ENCODE assay signal across 11 cellular contexts in the genomic region with DNA sequence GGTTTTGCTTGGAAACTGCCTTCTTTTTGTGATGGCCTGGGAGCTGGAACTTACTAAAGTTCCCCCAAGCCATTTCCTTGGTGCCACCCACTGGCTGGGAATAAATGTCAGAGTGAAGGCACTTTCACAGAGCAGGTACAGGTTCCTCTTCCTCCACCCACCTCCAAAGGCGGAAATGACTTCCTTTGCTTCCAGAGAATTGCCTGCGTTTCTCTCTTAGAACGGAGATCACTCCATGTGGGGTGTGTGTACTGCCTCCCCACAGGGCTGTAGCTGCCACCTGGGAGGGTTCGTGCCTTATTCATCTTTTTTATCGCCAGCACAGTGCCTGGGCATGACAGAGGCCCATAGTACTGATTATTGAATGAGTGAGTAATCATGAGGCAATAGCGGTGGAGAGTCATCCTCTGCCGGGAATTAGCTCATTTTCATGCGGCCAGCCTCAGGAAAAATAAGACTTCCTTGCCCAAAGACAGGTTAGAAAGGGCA. TPM values are rescaled to one million over a fixed set of nuclear protein-coding genes. Genes with fewer than 3 reads are reported as not detected.
DNase-seq lines count a peak whose midpoint lies in the region; ATAC-seq and TF ChIP-seq lines count a peak whose summit lies in the region.
"Had no signal": no experiment of that assay in that cellular context is flagged by ENCODE, and none has a peak within 500 bp of the region (broad histone marks: within the 10 kb centered on the region; RNA-seq: fewer than 3 reads in every experiment).

No MANE protein-coding gene starts in this region.

- DNase-seq in BJ (ENCODE audit: low read depth) = peak; percentile 38
- peak; percentile 79 for DNase-seq in choroid plexus epithelial cell (ENCODE audit: low read depth)
- peak; percentile 29 for DNase-seq in lung (ENCODE audit: low spot score)
- DNase-seq in CD8-positive, alpha-beta T cell = no peak
- DNase-seq in uterus = no peak
- DNase-seq in SIG-M5 (lab: John Stamatoyannopoulos, UW) = no peak
- DNase-seq: activated naive CD8-positive, alpha-beta T cell treated with anti-CD3 and anti-CD28 coated beads, Interleukin-2, amount 10 ng/mL, durations not matched to agents 7 days and 5 days; stimulated activated CD4-positive, alpha-beta T cell treated with anti-CD3 and anti-CD28 coated beads, Interleukin-12 subunit alpha, Interleukin-12 subunit beta, amount 100 ng/mL, for 4 hours had no signal

- H3K4me1 ChIP-seq in lung (ENCODE audit: control insufficient read depth in 2 of 2, insufficient read depth in 2 of 2, low read length in 2 of 2) = peaks cover 3 to 9% of the 10 kb centered on the region in 2 donors
- H3K4me1 ChIP-seq in CD8-positive, alpha-beta T cell (ENCODE audit: insufficient read depth, low read length) = no peaks in the 10 kb centered on the region
- no peaks in the 10 kb centered on the region for H3K4me1 ChIP-seq in uterus
- H3K4me1 ChIP-seq: tibial nerve had no signal

- TF ChIP-seq CTCF in BJ (IDR thresholded peaks at IDR 0.05; ENCODE audit: insufficient read depth, low read depth, low read length) (no peak), choroid plexus epithelial cell (conservative IDR thresholded peaks at IDR 0.05; ENCODE audit: low read depth, low read length) (no peak), lung (IDR thresholded peaks at IDR 0.05; ENCODE audit: control extremely low read depth, extremely low read depth) (no peak), uterus (IDR thresholded peaks at IDR 0.05) (no peak)
- no peak for TF ChIP-seq CTCF in CD8-positive, alpha-beta T cell (IDR thresholded peaks at IDR 0.05)

- CTCF ChIA-PET in BJ (lab: Yijun Ruan, JAX) = interaction anchor here (0.8 to 0.9 kb wide), 2 partner anchors 27 to 32 kb away, joined by 3 read pairs; a partner anchor contains a TSS
- CTCF ChIA-PET in CD8-positive, alpha-beta T cell (lab: Charles Lee) = interaction anchor here (1.0 to 1.1 kb wide), 2 partner anchors 32 to 39 kb away, joined by 3 to 4 read pairs; a partner anchor contains a TSS

- no peaks in the 10 kb centered on the region for H3K36me3 ChIP-seq in BJ (ENCODE audit: control insufficient read depth, insufficient read depth, low read length)
- H3K36me3 ChIP-seq in KOPT-K1 (ENCODE audit: insufficient read depth, low read length) = no peaks in the 10 kb centered on the region
- H3K36me3 ChIP-seq in lung (ENCODE audit: control insufficient read depth in 2 of 2, insufficient read depth in 2 of 2, low read length in 2 of 2) = no peaks in the 10 kb centered on the region
- no peaks in the 10 kb centered on the region for H3K36me3 ChIP-seq in CD8-positive, alpha-beta T cell (ENCODE audit: insufficient read depth, low read length)
- no peaks in the 10 kb centered on the region for H3K36me3 ChIP-seq in uterus

- no peak overlapping the region for H3K4me3 Mint-ChIP-seq in CD8-positive, alpha-beta T cell
- H3K4me3 Mint-ChIP-seq: activated naive CD8-positive, alpha-beta T cell treated with anti-CD3 and anti-CD28 coated beads, Interleukin-2, amount 10 ng/mL, durations not matched to agents 7 days and 5 days had no signal

- H3K27me3 Mint-ChIP-seq in CD8-positive, alpha-beta T cell (ENCODE audit: low read depth) = no peaks in the 10 kb centered on the region
- H3K27me3 Mint-ChIP-seq: activated naive CD8-positive, alpha-beta T cell treated with anti-CD3 and anti-CD28 coated beads, Interleukin-2, amount 10 ng/mL, durations not matched to agents 7 days and 5 days had no signal

- H3K9me3 Mint-ChIP-seq in CD8-positive, alpha-beta T cell = no peaks in the 10 kb centered on the region
- H3K9me3 Mint-ChIP-seq: activated naive CD8-positive, alpha-beta T cell treated with anti-CD3 and anti-CD28 coated beads, Interleukin-2, amount 10 ng/mL, durations not matched to agents 7 days and 5 days had no signal

- ATAC-seq in lung (ENCODE audit: insufficient read depth, low FRiP score) (peak; percentile 42), GM18502 (IDR thresholded peaks at IDR 0.05; ENCODE audit: poor library complexity, unreplicated experiment) (no peak)
- no peak for ATAC-seq in CD8-positive, alpha-beta T cell

- H3K4me1 Mint-ChIP-seq in CD8-positive, alpha-beta T cell (ENCODE audit: low read depth) = no peaks in the 10 kb centered on the region
- H3K4me1 Mint-ChIP-seq: activated naive CD8-positive, alpha-beta T cell treated with anti-CD3 and anti-CD28 coated beads, Interleukin-2, amount 10 ng/mL, durations not matched to agents 7 days and 5 days had no signal

- no peak for TF ChIP-seq POLR2A in uterus (IDR thresholded peaks at IDR 0.05)

- H3K4me3 ChIP-seq in BJ (ENCODE audit: low read depth, low read length) (no peak overlapping the region), choroid plexus epithelial cell (ENCODE audit: low read depth, low read length) (no peak overlapping the region), lung (no peak overlapping the region), uterus (no peak overlapping the region)
- no peak overlapping the region for H3K4me3 ChIP-seq in CD8-positive, alpha-beta T cell (ENCODE audit: low read depth, low read length)
- H3K4me3 ChIP-seq: tibial nerve had no signal

- no peak overlapping the region for H3K27ac Mint-ChIP-seq in CD8-positive, alpha-beta T cell
- H3K27ac Mint-ChIP-seq: activated naive CD8-positive, alpha-beta T cell treated with anti-CD3 and anti-CD28 coated beads, Interleukin-2, amount 10 ng/mL, durations not matched to agents 7 days and 5 days had no signal

- POLR2A ChIA-PET in BJ (lab: Charles Lee) = no interaction called here
- POLR2A ChIA-PET in CD8-positive, alpha-beta T cell (lab: Charles Lee) = no interaction called here

- intact Hi-C loops in CD8-positive, alpha-beta T cell (cut with DNase I, micrococcal nuclease) = no loop called here
- intact Hi-C loops in uterus (cut with DNase I; ENCODE audit: low total_unique reads) = no loop called here

- H3K9me3 ChIP-seq in KOPT-K1 (ENCODE audit: insufficient read depth, low read length, poor library complexity, severe bottlenecking) = no peaks in the 10 kb centered on the region
- no peaks in the 10 kb centered on the region for H3K9me3 ChIP-seq in lung (ENCODE audit: control insufficient read depth in 2 of 2, insufficient read depth in 1 of 2, low read length in 1 of 2)
- no peaks in the 10 kb centered on the region for H3K9me3 ChIP-seq in CD8-positive, alpha-beta T cell (ENCODE audit: low read length)
- H3K9me3 ChIP-seq in uterus = no peaks in the 10 kb centered on the region
- H3K9me3 ChIP-seq: tibial nerve had no signal

- H3K27ac ChIP-seq in KOPT-K1 (ENCODE audit: low read depth, low read length, poor library complexity, severe bottlenecking) = peak overlapping the region; percentile 83
- peak overlapping the region in 1 of 2 donors; percentile 70 for H3K27ac ChIP-seq in lung (ENCODE audit: low read depth in 1 of 2, low read length in 1 of 2)
- H3K27ac ChIP-seq in CD8-positive, alpha-beta T cell (ENCODE audit: low read depth, low read length) = no peak overlapping the region
- no peak overlapping the region for H3K27ac ChIP-seq in uterus
- H3K27ac ChIP-seq: tibial nerve had no signal

- no peaks in the 10 kb centered on the region for H3K27me3 ChIP-seq in BJ (ENCODE audit: control insufficient read depth, insufficient read depth, low read length)
- H3K27me3 ChIP-seq in lung (ENCODE audit: control insufficient read depth, insufficient read depth) = no peaks in the 10 kb centered on the region
- no peaks in the 10 kb centered on the region for H3K27me3 ChIP-seq in CD8-positive, alpha-beta T cell (ENCODE audit: insufficient read depth, low read length)
- no peaks in the 10 kb centered on the region for H3K27me3 ChIP-seq in uterus
- H3K27me3 ChIP-seq: tibial nerve had no signal

- peaks cover 19% of the 10 kb centered on the region for H3K36me3 Mint-ChIP-seq in CD8-positive, alpha-beta T cell
- H3K36me3 Mint-ChIP-seq: activated naive CD8-positive, alpha-beta T cell treated with anti-CD3 and anti-CD28 coated beads, Interleukin-2, amount 10 ng/mL, durations not matched to agents 7 days and 5 days had no signal

- 72 to 91% methylated on average over 8 of the region's 8 CpGs for WGBS in lung, 2 donors

RNA-seq across cellular contexts. Expression of a gene that starts 32.2 kb away (rescaled TPM):
- polyA plus RNA-seq in BJ (2011; rRNA removed) = 1.8 and 2.3 TPM in 2 replicates
- 1.3 and 1.9 TPM in 2 replicates for polyA minus RNA-seq in BJ (2011; rRNA and poly(A)+ RNA removed)
- total RNA-seq in lung = 10 to 100 TPM; 24.0 to 37.5 TPM
- 10 to 100 TPM in 1 of 2 donors, 1 to 10 TPM in 1; 5.1 to 14.0 TPM for polyA plus RNA-seq in lung
- 1 to 10 TPM; 2.5 to 4.0 TPM for total RNA-seq in CD8-positive, alpha-beta T cell
- total RNA-seq in uterus = 1 to 10 TPM in 3 of 4 donors, under 1 TPM in 1; under 0.01 to 2.6 (median 1.8) TPM

RNA-seq across cellular contexts. Expression of a gene that starts 59.2 kb away (rescaled TPM):
- polyA plus RNA-seq in BJ (2011; rRNA removed) (128 and 161 TPM in 2 replicates), lung (10 to 100 TPM; 26.0 to 70.5 TPM)
- 97.8 and 154 TPM in 2 replicates for polyA minus RNA-seq in BJ (2011; rRNA and poly(A)+ RNA removed)
- total RNA-seq in lung (100 to 1,000 TPM in 1 of 2 donors, 10 to 100 TPM in 1; 92.5 to 101 TPM), uterus (100 to 1,000 TPM in 1 of 4 donors, 10 to 100 TPM in 3; 29.7 to 120 (median 65.3) TPM)
- total RNA-seq in CD8-positive, alpha-beta T cell = 10 to 100 TPM; 26.2 to 28.8 TPM

RNA-seq across cellular contexts. Expression of a gene that starts 59.2 kb away (rescaled TPM):
- polyA plus RNA-seq in BJ (2011; rRNA removed) = 59.2 and 60.7 TPM in 2 replicates
- polyA minus RNA-seq in BJ (2011; rRNA and poly(A)+ RNA removed) = 57.5 and 73.5 TPM in 2 replicates
- 10 to 100 TPM; 18.1 to 34.5 TPM for total RNA-seq in lung
- polyA plus RNA-seq in lung = 10 to 100 TPM; 21.4 to 30.5 TPM
- 10 to 100 TPM; 45.8 to 48.7 TPM for total RNA-seq in CD8-positive, alpha-beta T cell
- 10 to 100 TPM; 12.1 to 45.1 (median 31.4) TPM for total RNA-seq in uterus

Comparison
In these comparisons a context has a peak if more than half of its experiments do, and no peak if none do; other contexts are left out.
1. DNase-seq: peak in BJ (single experiment), choroid plexus epithelial cell (single experiment) and lung (single experiment); none in CD8-positive, alpha-beta T cell (0 of 7), uterus (0 of 2) and SIG-M5 (single experiment).
2. RNA of a gene that starts 32.2 kb away (total RNA-seq): 24.0 to 37.5 TPM in lung; 2.5 to 4.0 TPM in CD8-positive, alpha-beta T cell and under 0.01 to 2.6 TPM in uterus; every median in the first group is over 4 times any median in the second.